Comparison of ENCODE assay signal across 16 cellular contexts in genomic region chr20:50471231-50471630, GRCh38. TPM values are rescaled to one million over a fixed set of nuclear protein-coding genes. Genes with fewer than 3 reads are reported as not detected.
DNase-seq lines count a peak whose midpoint lies in the region; ATAC-seq and TF ChIP-seq lines count a peak whose summit lies in the region.
"Had no signal": no experiment of that assay in that cellular context is flagged by ENCODE, and none has a peak within 500 bp of the region (broad histone marks: within the 10 kb centered on the region; RNA-seq: fewer than 3 reads in every experiment).

No MANE protein-coding gene starts in this region.

- H2AFZ ChIP-seq in PC-9: no peak overlapping the region

- BruUV-seq in PC-9 (replicated peaks; lab: Mats Ljungman, UMichigan): no TSS peak

- no peaks in the 10 kb centered on the region for H3K9me3 Mint-ChIP-seq in CD4-positive, alpha-beta memory T cell
- H3K9me3 Mint-ChIP-seq in progenitor cell of endocrine pancreas (ENCODE audit: low read depth): no peaks in the 10 kb centered on the region

- no peaks in the 10 kb centered on the region for H3K36me3 Mint-ChIP-seq in CD4-positive, alpha-beta memory T cell
- no peaks in the 10 kb centered on the region for H3K36me3 Mint-ChIP-seq in progenitor cell of endocrine pancreas (ENCODE audit: insufficient read depth)

- H4K20me1 ChIP-seq in PC-9 (ENCODE audit: insufficient read depth): no peaks in the 10 kb centered on the region
- H4K20me1 ChIP-seq: BLaER1 had no signal

- intact Hi-C loops in CD4-positive, alpha-beta memory T cell (cut with micrococcal nuclease): no loop called here
- intact Hi-C loops in PC-9 (cut with micrococcal nuclease; ENCODE audit: unreplicated experiment): no loop called here
- intact Hi-C loops in left lung (cut with DNase I): no loop called here

- CTCF ChIA-PET in CD4-positive, alpha-beta memory T cell (lab: Charles Lee; ENCODE audit: partially characterized antibody): interaction anchor here (1.0 to 13.2 kb wide), 4 partner anchors 48 to 301 kb away, joined by 3 to 330 read pairs (median 3); partner anchors contain the start of gene CEBPB
- CTCF ChIA-PET in PC-9 (lab: Charles Lee): interaction anchor here (0.6 kb wide), 1 partner anchor 35 kb away, joined by 10 read pairs; no protein-coding TSS in a partner anchor

- TF ChIP-seq CTCF in PC-9 (conservative IDR thresholded peaks at IDR 0.05): no peak
- TF ChIP-seq CTCF in left lung (IDR thresholded peaks at IDR 0.05): no peak
- no peak for TF ChIP-seq CTCF in progenitor cell of endocrine pancreas (IDR thresholded peaks at IDR 0.05; ENCODE audit: unreplicated experiment)
- TF ChIP-seq CTCF in GM13976 (IDR thresholded peaks at IDR 0.05; ENCODE audit: borderline replicate concordance, control extremely low read depth, extremely low read depth, insufficient read depth, missing control alignments): no peak

- H3F3A ChIP-seq in PC-9 (ENCODE audit: insufficient read depth, low read depth): peaks cover 20% of the 10 kb centered on the region

- no peaks in the 10 kb centered on the region for H3K27me3 Mint-ChIP-seq in CD4-positive, alpha-beta memory T cell
- peaks cover 3% of the 10 kb centered on the region for H3K27me3 Mint-ChIP-seq in progenitor cell of endocrine pancreas

- H3K4me1 Mint-ChIP-seq in CD4-positive, alpha-beta memory T cell: peaks cover 12 to 24% (median 18%) of the 10 kb centered on the region in 4 donors
- H3K4me1 Mint-ChIP-seq in progenitor cell of endocrine pancreas (ENCODE audit: low read depth): peaks cover 4% of the 10 kb centered on the region

- no peaks in the 10 kb centered on the region for H3K9me2 ChIP-seq in PC-9 (ENCODE audit: insufficient read depth)

- peaks cover 12% of the 10 kb centered on the region for H3K4me1 ChIP-seq in CD4-positive, alpha-beta memory T cell (ENCODE audit: insufficient read depth, low read length)
- H3K4me1 ChIP-seq in PC-9 (replicated peaks; ENCODE audit: insufficient read depth) (peaks cover 28% of the 10 kb centered on the region), left lung (peaks cover 3 to 34% of the 10 kb centered on the region in 2 donors)

- peak overlapping the region in 2 of 7 donors; percentile 4 to 9 for H3K27ac Mint-ChIP-seq in CD4-positive, alpha-beta memory T cell
- no peak overlapping the region for H3K27ac Mint-ChIP-seq in progenitor cell of endocrine pancreas
- H3K27ac Mint-ChIP-seq: nephron progenitor cell had no signal

- H3K36me3 ChIP-seq in CD4-positive, alpha-beta memory T cell (ENCODE audit: insufficient read depth, low read length): no peaks in the 10 kb centered on the region
- H3K36me3 ChIP-seq in PC-9 (ENCODE audit: low read depth): no peaks in the 10 kb centered on the region
- no peaks in the 10 kb centered on the region for H3K36me3 ChIP-seq in left lung
- H3K36me3 ChIP-seq: BLaER1, gastrocnemius medialis, SJSA1 had no signal

- DNase-seq in CD4-positive, alpha-beta memory T cell: peak in 4 of 5 donors; percentile 24 to 40 (median 30)
- DNase-seq in DMS153 treated with DMSO at 0.1 percent for 48 hours (lab: John Stamatoyannopoulos, UW; ENCODE audit: unreplicated experiment) (peak; percentile 41), PC-9 (peak in 1 of 2 experiments; percentile 80), left lung (no peak), progenitor cell of endocrine pancreas (ENCODE audit: low spot score, unreplicated experiment) (no peak), GM13976 (ENCODE audit: low spot score) (no peak)
- DNase-seq: activated gamma-delta T cell treated with Interleukin-2 at 50 U/mL for 16 hours; EL; gastrocnemius medialis; NCI-H2107; nephron progenitor cell; stimulated activated CD4-positive, alpha-beta T cell treated with anti-CD3 and anti-CD28 coated beads, Interleukin-1b, Interleukin-23, amount 100 ng/mL, for 48 hours had no signal

- no peak overlapping the region for H3K27ac ChIP-seq in CD4-positive, alpha-beta memory T cell (ENCODE audit: low read depth, low read length)
- H3K27ac ChIP-seq in PC-9 (no peak overlapping the region), left lung (peak overlapping the region in 1 of 2 donors; percentile 49)
- H3K27ac ChIP-seq: BLaER1, gastrocnemius medialis, SJSA1 had no signal

- no peaks in the 10 kb centered on the region for H3K79me2 ChIP-seq in PC-9 (ENCODE audit: low read depth)

- no peaks in the 10 kb centered on the region for H3K27me3 ChIP-seq in CD4-positive, alpha-beta memory T cell (ENCODE audit: insufficient read depth, low read length)
- H3K27me3 ChIP-seq in PC-9 (ENCODE audit: insufficient read depth, low read depth) (no peaks in the 10 kb centered on the region), left lung (no peaks in the 10 kb centered on the region)
- H3K27me3 ChIP-seq: BLaER1, gastrocnemius medialis, SJSA1 had no signal

- H3K9me3 ChIP-seq in CD4-positive, alpha-beta memory T cell (ENCODE audit: control insufficient read depth in 1 of 2, low read length in 2 of 2): no peaks in the 10 kb centered on the region
- no peaks in the 10 kb centered on the region for H3K9me3 ChIP-seq in PC-9 (ENCODE audit: insufficient read depth, low read depth)
- no peaks in the 10 kb centered on the region for H3K9me3 ChIP-seq in left lung
- H3K9me3 ChIP-seq: BLaER1, gastrocnemius medialis, SJSA1 had no signal

- POLR2A ChIA-PET in CD4-positive, alpha-beta memory T cell (lab: Charles Lee; ENCODE audit: partially characterized antibody): interaction anchor here (1.8 to 3.0 kb wide), 2 partner anchors 12 to 39 kb away, joined by 5 to 8 read pairs; partner anchors contain the start of gene PTPN1
- POLR2A ChIA-PET in PC-9 (lab: Charles Lee; ENCODE audit: unreplicated experiment): interaction anchor here (0.6 to 0.7 kb wide), 4 partner anchors 249 to 397 kb away, joined by 3 to 10 read pairs (median 4); no protein-coding TSS in a partner anchor

- peak overlapping the region in 3 of 8 donors; percentile 6 to 55 (median 26) for H3K4me3 Mint-ChIP-seq in CD4-positive, alpha-beta memory T cell
- no peak overlapping the region for H3K4me3 Mint-ChIP-seq in progenitor cell of endocrine pancreas (ENCODE audit: low read depth)
- H3K4me3 Mint-ChIP-seq: nephron progenitor cell had no signal

- ATAC-seq in left lung: peak; percentile 5
- no peak for ATAC-seq in HG03025 (IDR thresholded peaks at IDR 0.05; ENCODE audit: low FRiP score, unreplicated experiment)
- ATAC-seq: gastrocnemius medialis had no signal

- in situ Hi-C loops in GM13976 (cut with MboI; ENCODE audit: low sequenced_read_pairs, unreplicated experiment): loop anchor here (25.0 kb wide), 1 partner anchor 509 kb away; no protein-coding TSS in a partner anchor

- no peak overlapping the region for H3K4me3 ChIP-seq in CD4-positive, alpha-beta memory T cell (ENCODE audit: low read length in 2 of 2)
- H3K4me3 ChIP-seq in PC-9: no peak overlapping the region
- H3K4me3 ChIP-seq in left lung: no peak overlapping the region
- H3K4me3 ChIP-seq: BLaER1, gastrocnemius medialis, lung, SJSA1 had no signal

- peak overlapping the region; percentile 4; the same call in 1 of the 2 replicates for H3K4me2 ChIP-seq in PC-9
- H3K4me2 ChIP-seq: BLaER1 had no signal

RNA-seq across cellular contexts. Expression of gene PTPN1, which starts 39.0 kb away (rescaled TPM):
- 10 to 100 TPM; 59.5 to 61.5 TPM for total RNA-seq in CD4-positive, alpha-beta memory T cell
- 10 to 100 TPM; 21.0 to 41.0 TPM for polyA plus RNA-seq in CD4-positive, alpha-beta memory T cell
- total RNA-seq in PC-9 (2021) (46.3 and 59.8 TPM in 2 replicates), left lung (10 to 100 TPM; 70.7 to 98.6 TPM), progenitor cell of endocrine pancreas (26.0 and 27.7 TPM in 2 replicates)

Comparison
In these comparisons a context has a peak if more than half of its experiments do, and no peak if none do; other contexts are left out.
1. DNase-seq: peak in CD4-positive, alpha-beta memory T cell (4 of 5) and DMS153 treated with DMSO at 0.1 percent for 48 hours (single experiment); none in left lung (0 of 2), progenitor cell of endocrine pancreas (single experiment) and GM13976 (single experiment).